ENCODE assay signal across 16 cellular contexts in the genomic region with DNA sequence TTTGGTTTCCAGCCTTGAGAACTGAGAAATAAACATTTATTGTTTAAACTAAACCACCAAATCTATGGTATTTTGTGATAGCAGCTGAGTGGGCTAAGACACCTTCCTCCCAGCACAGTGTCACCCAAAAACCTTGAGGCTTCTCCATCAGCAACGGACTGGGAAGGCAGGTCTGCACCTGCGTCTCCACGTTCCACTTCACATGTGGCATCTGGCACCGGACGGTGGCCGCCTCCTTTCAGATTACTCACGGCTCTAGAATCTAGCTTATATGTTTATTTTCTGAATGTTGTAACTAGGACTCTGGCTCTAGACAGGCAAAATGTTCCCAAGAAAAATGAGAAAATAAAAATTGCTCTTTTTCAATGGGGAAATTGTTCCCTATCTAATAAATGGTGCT.
"Had no signal": no experiment of that assay in that cellular context is flagged by ENCODE, and none has a peak within 500 bp of the region (broad histone marks: within the 10 kb centered on the region; RNA-seq: fewer than 3 reads in every experiment).

No MANE protein-coding gene starts in this region.

- H3K27ac ChIP-seq: dorsolateral prefrontal cortex, left ventricle myocardium inferior, ovary, tibial artery, VCaP had no signal

- H3K27me3 ChIP-seq: ovary had no signal

- H3K4me1 ChIP-seq: left ventricle myocardium inferior, tibial artery had no signal

- H3K4me3 ChIP-seq: dorsolateral prefrontal cortex, left ventricle myocardium inferior, ovary, tibial artery had no signal

- ATAC-seq: activated CD8-positive, alpha-beta T cell treated with anti-CD3 and anti-CD28 coated beads, Interleukin-2, amount 10 ng/mL, durations not matched to agents 7 days and 5 days; natural killer cell treated with Interleukin-12 subunit alpha and Interleukin-12 subunit beta and Interleukin-15 and Interleukin-18, amount 100 ng/mL, for 72 hours; right cardiac atrium; stimulated activated effector memory CD8-positive, alpha-beta T cell treated with anti-CD3 and anti-CD28 coated beads, Interleukin-12 subunit alpha, Interleukin-12 subunit beta, amount 100 ng/mL, for 72 hours; stimulated activated naive CD8-positive, alpha-beta T cell treated with anti-CD3 and anti-CD28 coated beads, Interleukin-15, amount 100 ng/mL, for 72 hours had no signal

- H3K9me3 ChIP-seq: left ventricle myocardium inferior, ovary, tibial artery had no signal

- H3K36me3 ChIP-seq: left ventricle myocardium inferior, ovary, tibial artery had no signal

- DNase-seq: activated CD4-positive, alpha-beta T cell treated with anti-CD3 and anti-CD28 coated beads, Interleukin-2, amount 50 U/mL, for 1 hour; activated CD4-positive, CD25-positive, alpha-beta regulatory T cell treated with anti-CD3 and anti-CD28 coated beads, Interleukin-2, amount 50 U/mL, for 72 hours; activated CD8-positive, alpha-beta T cell treated with anti-CD3 and anti-CD28 coated beads, Interleukin-2, amount 10 ng/mL, durations not matched to agents 7 days and 5 days; activated naive CD8-positive, alpha-beta T cell treated with anti-CD3 and anti-CD28 coated beads for 36 hours; foreskin fibroblast; kidney glomerular epithelial cell; left ventricle myocardium inferior; ovary; right cardiac atrium; stimulated activated CD4-positive, alpha-beta T cell treated with anti-CD3 and anti-CD28 coated beads, Interleukin-1b, Interleukin-23, amount 100 ng/mL, for 48 hours; stimulated activated naive CD8-positive, alpha-beta T cell treated with anti-CD3 and anti-CD28 coated beads, Interleukin-15, amount 100 ng/mL, for 72 hours; tibial artery had no signal
